Comparison of ENCODE assay signal across 17 cellular contexts in the genomic region with DNA sequence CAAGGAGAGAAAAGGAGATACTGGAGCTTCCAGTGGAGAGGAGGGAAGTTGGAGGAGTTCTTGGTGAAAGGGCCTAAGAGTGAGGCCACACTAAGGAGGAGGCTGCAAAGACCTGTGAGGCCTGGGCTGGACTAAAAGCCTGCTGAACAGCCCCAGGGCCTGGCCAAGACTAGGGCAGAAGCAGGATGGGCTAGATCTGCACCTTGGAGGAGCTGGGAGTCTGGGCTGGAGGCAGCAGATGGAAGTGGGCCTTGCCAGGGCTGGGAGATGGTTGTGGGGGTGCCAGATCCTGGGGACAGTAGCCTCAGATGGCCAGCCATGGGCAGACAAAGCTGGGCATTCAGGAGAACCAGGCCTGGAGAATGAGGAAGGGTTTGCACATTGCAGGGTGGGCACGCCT. TPM values are rescaled to one million over a fixed set of nuclear protein-coding genes. Genes with fewer than 3 reads are reported as not detected.
DNase-seq lines count a peak whose midpoint lies in the region; ATAC-seq and TF ChIP-seq lines count a peak whose summit lies in the region.
"Had no signal": no experiment of that assay in that cellular context is flagged by ENCODE, and none has a peak within 500 bp of the region (broad histone marks: within the 10 kb centered on the region; RNA-seq: fewer than 3 reads in every experiment).

No MANE protein-coding gene starts in this region.

- H3K27ac ChIP-seq in tibial nerve, result no peak overlapping the region
- H3K27ac ChIP-seq: ovary had no signal

- no peak overlapping the region for H3K4me3 Mint-ChIP-seq in activated T-cell treated with anti-CD3 and anti-CD28 coated beads, Interleukin-2, amount 50 U/mL, for 24 hours
- H3K4me3 Mint-ChIP-seq in T-helper 17 cell, result peak overlapping the region; percentile 73
- H3K4me3 Mint-ChIP-seq in stimulated activated naive B cell treated with anti-CD40 and anti-IgM and Interleukin-4, amounts not matched to agents 10 μg/mL and 1 μg/mL and 100 μg/mL, for 72 hours, result no peak overlapping the region

- peaks cover 32% of the 10 kb centered on the region for H3K4me1 Mint-ChIP-seq in activated T-cell treated with anti-CD3 and anti-CD28 coated beads, Interleukin-2, amount 50 U/mL, for 24 hours (ENCODE audit: low read depth)
- peaks cover 17% of the 10 kb centered on the region for H3K4me1 Mint-ChIP-seq in T-helper 17 cell
- H3K4me1 Mint-ChIP-seq in stimulated activated naive B cell treated with anti-CD40 and anti-IgM and Interleukin-4, amounts not matched to agents 10 μg/mL and 1 μg/mL and 100 μg/mL, for 72 hours, result peaks cover 5 to 20% of the 10 kb centered on the region in 2 donors

- no peak for TF ChIP-seq EP300 in tibial nerve (IDR thresholded peaks at IDR 0.05)

- no peaks in the 10 kb centered on the region for H3K27me3 Mint-ChIP-seq in activated T-cell treated with anti-CD3 and anti-CD28 coated beads, Interleukin-2, amount 50 U/mL, for 24 hours
- no peaks in the 10 kb centered on the region for H3K27me3 Mint-ChIP-seq in T-helper 17 cell
- no peaks in the 10 kb centered on the region for H3K27me3 Mint-ChIP-seq in stimulated activated naive B cell treated with anti-CD40 and anti-IgM and Interleukin-4, amounts not matched to agents 10 μg/mL and 1 μg/mL and 100 μg/mL, for 72 hours

- no peaks in the 10 kb centered on the region for H3K36me3 ChIP-seq in tibial nerve
- H3K36me3 ChIP-seq: ovary had no signal

- WGBS in tibial nerve, 2 donors, result 71 to 85% methylated on average over 1 of the region's 1 CpG

- H3K9me3 ChIP-seq in T-helper 17 cell (ENCODE audit: control insufficient read depth, low read length, poor library complexity, severe bottlenecking) (no peaks in the 10 kb centered on the region), tibial nerve (no peaks in the 10 kb centered on the region)
- H3K9me3 ChIP-seq: Caco-2, ovary, SK-N-SH had no signal

- no peaks in the 10 kb centered on the region for H3K27me3 ChIP-seq in tibial nerve
- H3K27me3 ChIP-seq: ovary had no signal

- ATAC-seq in T-helper 17 cell, result peak; percentile 9
- ATAC-seq in stimulated activated naive B cell treated with anti-CD40 and anti-IgM and Interleukin-4, amounts not matched to agents 10 μg/mL and 1 μg/mL and 100 μg/mL, for 72 hours (replicated peaks), result no peak
- ATAC-seq: GM12878 had no signal

- no peaks in the 10 kb centered on the region for H3K9me3 Mint-ChIP-seq in activated T-cell treated with anti-CD3 and anti-CD28 coated beads, Interleukin-2, amount 50 U/mL, for 24 hours
- H3K9me3 Mint-ChIP-seq in stimulated activated naive B cell treated with anti-CD40 and anti-IgM and Interleukin-4, amounts not matched to agents 10 μg/mL and 1 μg/mL and 100 μg/mL, for 72 hours, result no peaks in the 10 kb centered on the region

- H3K36me3 Mint-ChIP-seq in activated T-cell treated with anti-CD3 and anti-CD28 coated beads, Interleukin-2, amount 50 U/mL, for 24 hours (ENCODE audit: low read depth), result no peaks in the 10 kb centered on the region
- H3K36me3 Mint-ChIP-seq in T-helper 17 cell (ENCODE audit: low read depth), result no peaks in the 10 kb centered on the region
- H3K36me3 Mint-ChIP-seq in stimulated activated naive B cell treated with anti-CD40 and anti-IgM and Interleukin-4, amounts not matched to agents 10 μg/mL and 1 μg/mL and 100 μg/mL, for 72 hours, result no peaks in the 10 kb centered on the region

- H3K4me3 ChIP-seq in tibial nerve, result no peak overlapping the region
- H3K4me3 ChIP-seq: GM12878, ovary had no signal

- TF ChIP-seq CTCF in tibial nerve (IDR thresholded peaks at IDR 0.05), result no peak

- no peaks in the 10 kb centered on the region for H3K4me1 ChIP-seq in tibial nerve
- H3K4me1 ChIP-seq: Caco-2 had no signal

- no peak for TF ChIP-seq POLR2A in tibial nerve (IDR thresholded peaks at IDR 0.05)

- H3K27ac Mint-ChIP-seq in activated T-cell treated with anti-CD3 and anti-CD28 coated beads, Interleukin-2, amount 50 U/mL, for 24 hours, result peak overlapping the region; percentile 95
- peak overlapping the region; percentile 97 for H3K27ac Mint-ChIP-seq in T-helper 17 cell
- H3K27ac Mint-ChIP-seq in stimulated activated naive B cell treated with anti-CD40 and anti-IgM and Interleukin-4, amounts not matched to agents 10 μg/mL and 1 μg/mL and 100 μg/mL, for 72 hours, result peak overlapping the region; percentile 60

- no peak for DNase-seq in activated T-cell treated with anti-CD3 and anti-CD28 coated beads, Interleukin-2, amount 50 U/mL, for 24 hours
- DNase-seq in activated T-cell treated with anti-CD3 and anti-CD28 coated beads for 4 hours (no peak), T-helper 17 cell (no peak), cerebellum (ENCODE audit: low spot score) (peak; percentile 69), tibial nerve (ENCODE audit: low spot score in 2 of 2) (no peak), AG08395 (ENCODE audit: low spot score) (no peak), NCI-H2171 treated with DMSO at 0.1 percent for 48 hours (lab: John Stamatoyannopoulos, UW) (no peak)
- DNase-seq in stimulated activated naive B cell treated with anti-CD40 and anti-IgM and Interleukin-4, amounts not matched to agents 10 μg/mL and 1 μg/mL and 100 μg/mL, for 72 hours, result no peak
- DNase-seq: ACHN, Caco-2, hippocampal formation, NCI-H2107, NCI-H526 treated with DMSO at 0.1 percent for 48 hours, OCI-M1, ovary, SK-N-SH had no signal

RNA-seq across cellular contexts. Expression of gene PURB, which starts 6.5 kb away (rescaled TPM):
- total RNA-seq in T-helper 17 cell, result 10 to 100 TPM; 21.4 to 27.6 TPM
- total RNA-seq in cerebellum, result 38.2 TPM
- total RNA-seq in tibial nerve, result 10 to 100 TPM; 20.0 to 26.4 (median 23.3) TPM

RNA-seq across cellular contexts. Expression of gene H2AZ2, which starts 43.9 kb away (rescaled TPM):
- total RNA-seq in T-helper 17 cell (100 to 1,000 TPM; 173 to 185 TPM), cerebellum (190 TPM), tibial nerve (100 to 1,000 TPM in 3 of 4 donors, 10 to 100 TPM in 1; 97.5 to 136 (median 126) TPM)
